9 cellular contexts compared by ENCODE assay signal in genomic region chr15:45378913-45379262, GRCh38. TPM values are rescaled to one million over a fixed set of nuclear protein-coding genes. Genes with fewer than 3 reads are reported as not detected.
A peak's percentile ranks its signal among the peaks of the same experiment; 100 is the strongest.
DNase-seq lines count a peak whose midpoint lies in the region; ATAC-seq and TF ChIP-seq lines count a peak whose summit lies in the region.
"Had no signal": no experiment of that assay in that cellular context is flagged by ENCODE, and none has a peak within 500 bp of the region (broad histone marks: within the 10 kb centered on the region; RNA-seq: fewer than 3 reads in every experiment).

No MANE protein-coding gene starts in this region.

- H3K4me3 ChIP-seq in H7 (ENCODE audit: insufficient read depth, low read depth, low read length) (peak overlapping the region; percentile 86; the same call in 1 of the 2 replicates), iPS-18c (ENCODE audit: insufficient read depth, low read depth, low read length) (peak overlapping the region; percentile 84; the same call in 1 of the 2 replicates), skin epidermis (peak overlapping the region; percentile 30 to 61 (median 46)), mucosa of descending colon (no peak overlapping the region)

- peaks cover 61% of the 10 kb centered on the region for H3K27me3 Mint-ChIP-seq in activated naive CD8-positive, alpha-beta T cell treated with anti-CD3 and anti-CD28 coated beads for 36 hours

- peaks cover 45% of the 10 kb centered on the region for H3K27me3 ChIP-seq in H7 (ENCODE audit: control insufficient read depth, insufficient read depth, low read length)

- H3K4me3 Mint-ChIP-seq in activated naive CD8-positive, alpha-beta T cell treated with anti-CD3 and anti-CD28 coated beads for 36 hours, result peak overlapping the region; percentile 38

- in situ Hi-C loops in GM13977 (cut with MboI; ENCODE audit: low pct_unique_long_range_greater_than_20kb, low sequenced_read_pairs, unreplicated experiment), result loop anchor here (25.0 kb wide), 1 partner anchor 167 kb away; no protein-coding TSS in a partner anchor

- H3K27ac Mint-ChIP-seq in activated naive CD8-positive, alpha-beta T cell treated with anti-CD3 and anti-CD28 coated beads for 36 hours, result no peak overlapping the region

- peaks cover 16% of the 10 kb centered on the region for H3K4me1 Mint-ChIP-seq in activated naive CD8-positive, alpha-beta T cell treated with anti-CD3 and anti-CD28 coated beads for 36 hours

- H3K27ac ChIP-seq in skin epidermis, result peak overlapping the region in 9 of 21 experiments; percentile 68 to 87 (median 79)

- ATAC-seq in GM21447 (IDR thresholded peaks at IDR 0.05; ENCODE audit: unreplicated experiment) (no peak), mucosa of descending colon (no peak)

- H3K4me1 ChIP-seq in mucosa of descending colon (ENCODE audit: low read depth), result peaks cover 12% of the 10 kb centered on the region

- H3K9me3 ChIP-seq in iPS-18c (ENCODE audit: control insufficient read depth, insufficient read depth, low read length), result no peaks in the 10 kb centered on the region
- no peaks in the 10 kb centered on the region for H3K9me3 ChIP-seq in mucosa of descending colon

- TF ChIP-seq CTCF in GM13977 (IDR thresholded peaks at IDR 0.05; ENCODE audit: extremely low read depth, insufficient read depth, missing control alignments), result no peak
- TF ChIP-seq CTCF in mucosa of descending colon (IDR thresholded peaks at IDR 0.05), result no peak

- no peaks in the 10 kb centered on the region for H3K36me3 Mint-ChIP-seq in activated naive CD8-positive, alpha-beta T cell treated with anti-CD3 and anti-CD28 coated beads for 36 hours

- intact Hi-C loops in mucosa of descending colon (cut with DNase I, micrococcal nuclease), result no loop called here

- peak; percentile 52 for DNase-seq in H7
- no peak for DNase-seq in activated naive CD8-positive, alpha-beta T cell treated with anti-CD3 and anti-CD28 coated beads for 36 hours
- DNase-seq in HUDEP-2 (lab: John Stamatoyannopoulos, UW; ENCODE audit: unreplicated experiment in 76 of 76), result no peak
- no peak for DNase-seq in GM13977 (ENCODE audit: low spot score)
- DNase-seq in mucosa of descending colon, result no peak

- no peaks in the 10 kb centered on the region for H3K36me3 ChIP-seq in H7 (replicated peaks; ENCODE audit: control insufficient read depth, insufficient read depth, low read length)
- no peaks in the 10 kb centered on the region for H3K36me3 ChIP-seq in mucosa of descending colon (ENCODE audit: low read depth)

- no peaks in the 10 kb centered on the region for H3K9me3 Mint-ChIP-seq in activated naive CD8-positive, alpha-beta T cell treated with anti-CD3 and anti-CD28 coated beads for 36 hours

RNA-seq across cellular contexts. Expression of gene GATM, which starts 0.5 kb away (rescaled TPM):
- 23.8 and 37.6 TPM in 2 replicates for total RNA-seq in H7 (2014; rRNA removed; shearing (Covaris generic))
- 1 to 10 TPM; 4.9 to 5.0 TPM for total RNA-seq in activated naive CD8-positive, alpha-beta T cell treated with anti-CD3 and anti-CD28 coated beads for 36 hours
- 10 to 100 TPM in 1 of 3 donors, 1 to 10 TPM in 2; 7.7 to 21.2 (median 8.9) TPM for total RNA-seq in mucosa of descending colon
- total RNA-seq: osteocyte had no signal
